In the genomic region with DNA sequence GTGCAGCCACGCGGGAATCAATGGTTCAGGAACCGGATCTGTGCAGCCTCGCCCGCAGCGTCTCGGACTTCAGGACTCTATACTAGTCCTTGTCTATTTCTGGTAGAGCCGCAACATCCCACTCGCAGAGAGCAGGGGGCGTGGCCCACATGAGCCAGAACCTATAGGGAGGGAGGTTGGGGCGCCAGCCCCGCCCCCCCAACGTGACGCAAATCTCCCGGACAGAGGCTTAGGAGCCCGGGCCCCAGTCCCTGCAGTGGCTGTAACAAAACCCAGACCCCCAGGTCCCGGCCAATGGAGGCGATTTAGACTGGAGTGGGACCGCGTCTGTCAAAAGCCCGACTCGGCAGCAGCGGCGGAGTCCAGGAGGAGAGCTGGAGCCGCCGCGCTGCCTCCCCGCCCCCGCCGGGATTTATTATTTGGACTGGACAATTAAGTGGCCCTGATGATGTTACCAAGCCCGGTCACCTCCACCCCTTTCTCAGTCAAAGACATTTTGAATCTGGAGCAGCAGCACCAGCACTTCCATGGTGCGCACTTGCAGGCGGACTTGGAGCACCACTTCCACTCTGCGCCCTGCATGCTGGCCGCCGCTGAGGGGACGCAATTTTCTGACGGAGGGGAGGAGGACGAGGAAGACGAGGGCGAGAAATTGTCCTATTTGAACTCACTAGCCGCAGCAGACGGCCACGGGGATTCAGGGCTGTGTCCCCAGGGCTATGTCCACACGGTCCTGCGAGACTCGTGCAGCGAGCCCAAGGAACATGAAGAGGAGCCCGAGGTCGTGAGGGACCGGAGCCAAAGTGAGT, we compare ENCODE assay signal across 8 cellular contexts.
A peak's percentile ranks its signal among the peaks of the same experiment; 100 is the strongest.
DNase-seq lines count a peak whose midpoint lies in the region; ATAC-seq lines count a peak whose summit lies in the region.

Gene NKX2-3 (plus strand): TSS at position 256 of the 809 bp plus-strand sequence. CDS start 190 bp downstream, at position 446.

- DNase-seq in activated T-cell treated with anti-CD3 and anti-CD28 coated beads, Interleukin-2, amount 50 U/mL, for 48 hours: peak; percentile 67 to 71
- DNase-seq in kidney tubule cell (ENCODE audit: low spot score) (peak; percentile 37), C1 segment of cervical spinal cord (lab: John Stamatoyannopoulos, UW) (no peak)
- DNase-seq in stimulated activated CD8-positive, alpha-beta memory T cell treated with anti-CD3 and anti-CD28 coated beads, Interleukin-15, amount 100 ng/mL, for 48 hours (ENCODE audit: low read depth in 2 of 2): peak; percentile 22 to 54

- ATAC-seq in GM18498 (IDR thresholded peaks at IDR 0.05; ENCODE audit: unreplicated experiment) (peak; percentile 65), HG03565 (IDR thresholded peaks at IDR 0.05; ENCODE audit: unreplicated experiment) (peak; percentile 49), HG03571 (IDR thresholded peaks at IDR 0.05; ENCODE audit: unreplicated experiment) (no peak), GM19351 (IDR thresholded peaks at IDR 0.05; ENCODE audit: unreplicated experiment) (no peak)

Comparison
In these comparisons a context has a peak if more than half of its experiments do, and no peak if none do; other contexts are left out.
1. ATAC-seq: peak in GM18498 (single experiment) and HG03565 (single experiment); none in HG03571 (single experiment) and GM19351 (single experiment).
2. DNase-seq: peak in activated T-cell treated with anti-CD3 and anti-CD28 coated beads, Interleukin-2, amount 50 U/mL, for 48 hours (2 of 2), kidney tubule cell (single experiment) and stimulated activated CD8-positive, alpha-beta memory T cell treated with anti-CD3 and anti-CD28 coated beads, Interleukin-15, amount 100 ng/mL, for 48 hours (2 of 2); none in C1 segment of cervical spinal cord (0 of 14).